Comparison of ENCODE assay signal across 10 cellular contexts in the genomic region with DNA sequence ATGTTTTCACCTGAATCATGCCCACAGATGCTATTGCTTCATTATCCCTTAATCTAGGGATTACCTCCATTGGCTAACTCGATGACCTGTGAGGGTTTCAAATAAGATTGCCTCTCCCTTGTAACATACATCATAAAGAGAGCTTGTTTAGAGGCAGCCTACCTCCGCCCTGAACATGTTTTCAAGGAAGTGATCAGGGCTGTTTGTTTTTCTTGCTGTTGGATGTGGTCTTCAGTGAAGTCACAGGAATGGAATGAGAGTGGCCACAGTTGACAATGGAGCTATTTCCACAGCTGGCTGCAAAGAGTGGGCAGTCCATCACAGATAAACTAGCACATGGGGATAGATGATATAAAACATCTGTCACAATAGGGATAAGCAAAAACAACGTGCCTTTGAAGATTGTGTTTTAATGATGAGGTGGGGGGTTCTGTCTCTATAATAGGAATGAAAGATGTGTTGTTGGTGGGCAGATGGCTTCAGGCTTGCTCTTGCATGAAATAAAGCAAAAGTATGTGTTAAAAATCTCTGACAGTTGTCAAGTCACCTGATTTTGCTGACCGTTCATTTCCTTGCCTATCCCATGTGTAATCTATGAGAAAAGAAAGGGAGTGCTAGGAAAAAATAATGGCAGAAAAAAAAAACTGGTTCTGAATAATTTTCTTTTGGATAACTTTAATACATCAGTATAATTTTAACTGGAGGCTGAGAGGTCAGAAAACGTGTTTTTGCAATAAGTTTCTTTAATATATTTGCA.
DNase-seq lines count a peak whose midpoint lies in the region; ATAC-seq and TF ChIP-seq lines count a peak whose summit lies in the region.
"Had no signal": no experiment of that assay in that cellular context is flagged by ENCODE, and none has a peak within 500 bp of the region (broad histone marks: within the 10 kb centered on the region; RNA-seq: fewer than 3 reads in every experiment).

No MANE protein-coding gene starts in this region.

- TF ChIP-seq CTCF in foreskin keratinocyte (conservative IDR thresholded peaks at IDR 0.05): no peak

- DNase-seq in ELF-1 (ENCODE audit: low read depth, low spot score) (peak; percentile 16), SK-N-DZ (ENCODE audit: low spot score) (peak; percentile 11), foreskin keratinocyte (peak; percentile 89 to 93), putamen (ENCODE audit: low spot score) (peak; percentile 1), NCI-H187 treated with DMSO at 0.1 percent for 48 hours (lab: John Stamatoyannopoulos, UW) (no peak), nucleus accumbens (lab: John Stamatoyannopoulos, UW) (no peak), NCI-H1417 treated with DMSO at 0.1 percent for 48 hours (lab: John Stamatoyannopoulos, UW) (no peak)
- no peak for DNase-seq in stimulated activated CD4-positive, alpha-beta T cell treated with anti-CD3 and anti-CD28 coated beads, Interleukin-4, amount 100 ng/mL, for 4 hours
- DNase-seq: colonic mucosa, naive B cell had no signal

- H3K4me1 ChIP-seq in foreskin keratinocyte: no peaks in the 10 kb centered on the region
- H3K4me1 ChIP-seq: colonic mucosa had no signal

- no peak overlapping the region for H3K27ac ChIP-seq in foreskin keratinocyte
- H3K27ac ChIP-seq: colonic mucosa had no signal

- peak; percentile 88 for ATAC-seq in foreskin keratinocyte

- no peaks in the 10 kb centered on the region for H3K27me3 ChIP-seq in foreskin keratinocyte
- H3K27me3 ChIP-seq: colonic mucosa had no signal

Comparison
In these comparisons a context has a peak if more than half of its experiments do, and no peak if none do; other contexts are left out.
1. DNase-seq: peak in ELF-1 (single experiment), SK-N-DZ (single experiment), foreskin keratinocyte (2 of 2) and putamen (single experiment); none in NCI-H187 treated with DMSO at 0.1 percent for 48 hours (single experiment), nucleus accumbens (0 of 56), NCI-H1417 treated with DMSO at 0.1 percent for 48 hours (single experiment) and stimulated activated CD4-positive, alpha-beta T cell treated with anti-CD3 and anti-CD28 coated beads, Interleukin-4, amount 100 ng/mL, for 4 hours (0 of 2).